2 cellular contexts compared by ENCODE assay signal in the genomic region with DNA sequence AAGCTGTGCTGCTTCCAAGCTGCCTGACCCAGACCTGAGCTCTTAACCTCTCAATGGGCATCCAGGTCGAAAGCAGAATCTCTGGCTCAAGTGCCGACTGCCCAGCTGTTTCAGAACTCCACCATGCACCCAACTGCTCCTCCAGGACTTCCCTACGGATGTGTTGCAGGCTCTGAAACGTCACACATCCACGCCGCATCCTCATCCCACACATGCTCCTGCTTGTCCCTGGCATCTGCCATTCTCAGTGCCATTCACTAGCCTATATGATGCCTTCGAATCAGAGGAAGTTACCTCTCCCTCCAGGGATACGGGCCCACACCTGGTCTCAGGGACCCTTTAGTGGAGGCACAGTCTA.
TF ChIP-seq lines count a peak whose summit lies in the region.

No MANE protein-coding gene starts in this region.

TF ChIP-seq in SK-N-SH, 30 proteins besides CTCF, POLR2A, EP300 and RAD21 (continued from another document):
- TF ChIP-seq, protein P1, sequence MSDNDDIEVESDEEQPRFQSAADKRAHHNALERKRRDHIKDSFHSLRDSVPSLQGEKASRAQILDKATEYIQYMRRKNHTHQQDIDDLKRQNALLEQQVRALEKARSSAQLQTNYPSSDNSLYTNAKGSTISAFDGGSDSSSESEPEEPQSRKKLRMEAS (IDR thresholded peaks at IDR 0.05; ENCODE audit: low read depth), result no peak
- TF ChIP-seq TEAD4 (IDR thresholded peaks at IDR 0.05; ENCODE audit: borderline replicate concordance, insufficient read depth) (no peak), FOXM1 (IDR thresholded peaks at IDR 0.05; ENCODE audit: low read depth) (no peak), NFIC (IDR thresholded peaks at IDR 0.05; ENCODE audit: borderline replicate concordance) (no peak), FOXJ3 (CRISPR knock-in tag; IDR thresholded peaks at IDR 0.05) (no peak), RCOR1 (IDR thresholded peaks at IDR 0.05; ENCODE audit: low read length) (no peak), TCF12 (IDR thresholded peaks at IDR 0.05) (no peak), GABPA (IDR thresholded peaks at IDR 0.05; ENCODE audit: low read depth) (no peak), NRF1 (IDR thresholded peaks at IDR 0.05; ENCODE audit: low read depth, low read length) (no peak), YY1 (IDR thresholded peaks at IDR 0.05; ENCODE audit: low read depth) (no peak), MEF2A (IDR thresholded peaks at IDR 0.05; ENCODE audit: borderline replicate concordance, low read depth) (no peak), CHD2 (IDR thresholded peaks at IDR 0.05; ENCODE audit: low read length, partially characterized antibody) (no peak), SIN3A (IDR thresholded peaks at IDR 0.05; ENCODE audit: borderline replicate concordance, low read depth, low read length) (no peak), MXI1 (IDR thresholded peaks at IDR 0.05; ENCODE audit: low read depth, low read length) (no peak)
- TF ChIP-seq, protein P2, sequence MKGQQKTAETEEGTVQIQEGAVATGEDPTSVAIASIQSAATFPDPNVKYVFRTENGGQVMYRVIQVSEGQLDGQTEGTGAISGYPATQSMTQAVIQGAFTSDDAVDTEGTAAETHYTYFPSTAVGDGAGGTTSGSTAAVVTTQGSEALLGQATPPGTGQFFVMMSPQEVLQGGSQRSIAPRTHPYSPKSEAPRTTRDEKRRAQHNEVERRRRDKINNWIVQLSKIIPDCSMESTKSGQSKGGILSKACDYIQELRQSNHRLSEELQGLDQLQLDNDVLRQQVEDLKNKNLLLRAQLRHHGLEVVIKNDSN (IDR thresholded peaks at IDR 0.05; ENCODE audit: borderline replicate concordance, low read depth), result no peak

TF ChIP-seq in SK-N-SH treated with all-trans-retinoic acid at 6 μM for 48 hours, 23 proteins besides CTCF, POLR2A, EP300 and RAD21 (continued from another document):
- TF ChIP-seq, protein P3, sequence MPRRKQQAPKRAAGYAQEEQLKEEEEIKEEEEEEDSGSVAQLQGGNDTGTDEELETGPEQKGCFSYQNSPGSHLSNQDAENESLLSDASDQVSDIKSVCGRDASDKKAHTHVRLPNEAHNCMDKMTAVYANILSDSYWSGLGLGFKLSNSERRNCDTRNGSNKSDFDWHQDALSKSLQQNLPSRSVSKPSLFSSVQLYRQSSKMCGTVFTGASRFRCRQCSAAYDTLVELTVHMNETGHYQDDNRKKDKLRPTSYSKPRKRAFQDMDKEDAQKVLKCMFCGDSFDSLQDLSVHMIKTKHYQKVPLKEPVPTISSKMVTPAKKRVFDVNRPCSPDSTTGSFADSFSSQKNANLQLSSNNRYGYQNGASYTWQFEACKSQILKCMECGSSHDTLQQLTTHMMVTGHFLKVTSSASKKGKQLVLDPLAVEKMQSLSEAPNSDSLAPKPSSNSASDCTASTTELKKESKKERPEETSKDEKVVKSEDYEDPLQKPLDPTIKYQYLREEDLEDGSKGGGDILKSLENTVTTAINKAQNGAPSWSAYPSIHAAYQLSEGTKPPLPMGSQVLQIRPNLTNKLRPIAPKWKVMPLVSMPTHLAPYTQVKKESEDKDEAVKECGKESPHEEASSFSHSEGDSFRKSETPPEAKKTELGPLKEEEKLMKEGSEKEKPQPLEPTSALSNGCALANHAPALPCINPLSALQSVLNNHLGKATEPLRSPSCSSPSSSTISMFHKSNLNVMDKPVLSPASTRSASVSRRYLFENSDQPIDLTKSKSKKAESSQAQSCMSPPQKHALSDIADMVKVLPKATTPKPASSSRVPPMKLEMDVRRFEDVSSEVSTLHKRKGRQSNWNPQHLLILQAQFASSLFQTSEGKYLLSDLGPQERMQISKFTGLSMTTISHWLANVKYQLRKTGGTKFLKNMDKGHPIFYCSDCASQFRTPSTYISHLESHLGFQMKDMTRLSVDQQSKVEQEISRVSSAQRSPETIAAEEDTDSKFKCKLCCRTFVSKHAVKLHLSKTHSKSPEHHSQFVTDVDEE (CRISPR knock-in tag; IDR thresholded peaks at IDR 0.05), result no peak
- TF ChIP-seq RARB (CRISPR knock-in tag; IDR thresholded peaks at IDR 0.05), result no peak
- TF ChIP-seq, protein P4, sequence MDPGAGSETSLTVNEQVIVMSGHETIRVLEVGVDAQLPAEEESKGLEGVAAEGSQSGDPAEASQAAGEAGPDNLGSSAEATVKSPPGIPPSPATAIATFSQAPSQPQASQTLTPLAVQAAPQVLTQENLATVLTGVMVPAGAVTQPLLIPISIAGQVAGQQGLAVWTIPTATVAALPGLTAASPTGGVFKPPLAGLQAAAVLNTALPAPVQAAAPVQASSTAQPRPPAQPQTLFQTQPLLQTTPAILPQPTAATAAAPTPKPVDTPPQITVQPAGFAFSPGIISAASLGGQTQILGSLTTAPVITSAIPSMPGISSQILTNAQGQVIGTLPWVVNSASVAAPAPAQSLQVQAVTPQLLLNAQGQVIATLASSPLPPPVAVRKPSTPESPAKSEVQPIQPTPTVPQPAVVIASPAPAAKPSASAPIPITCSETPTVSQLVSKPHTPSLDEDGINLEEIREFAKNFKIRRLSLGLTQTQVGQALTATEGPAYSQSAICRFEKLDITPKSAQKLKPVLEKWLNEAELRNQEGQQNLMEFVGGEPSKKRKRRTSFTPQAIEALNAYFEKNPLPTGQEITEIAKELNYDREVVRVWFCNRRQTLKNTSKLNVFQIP (CRISPR knock-in tag; IDR thresholded peaks at IDR 0.05; ENCODE audit: borderline replicate concordance, low read depth), result no peak
- TF ChIP-seq ZNF565 (CRISPR knock-in tag; conservative IDR thresholded peaks at IDR 0.05; ENCODE audit: low read depth), result no peak
- no peak for TF ChIP-seq ZFP3 (CRISPR knock-in tag; IDR thresholded peaks at IDR 0.05)
- no peak for TF ChIP-seq ESRRG (CRISPR knock-in tag; IDR thresholded peaks at IDR 0.05)
